ENCODE assay signal across 12 cellular contexts in genomic region chr2:172097557-172098131, GRCh38. TPM values are rescaled to one million over a fixed set of nuclear protein-coding genes. Genes with fewer than 3 reads are reported as not detected.
A peak's percentile ranks its signal among the peaks of the same experiment; 100 is the strongest.
DNase-seq lines count a peak whose midpoint lies in the region; ATAC-seq and TF ChIP-seq lines count a peak whose summit lies in the region.
"Had no signal": no experiment of that assay in that cellular context is flagged by ENCODE, and none has a peak within 500 bp of the region (broad histone marks: within the 10 kb centered on the region; RNA-seq: fewer than 3 reads in every experiment).

No MANE protein-coding gene starts in this region.

- H3K36me3 ChIP-seq in PC-3 (ENCODE audit: low read depth, low read length) (no peaks in the 10 kb centered on the region), iPS-18a (ENCODE audit: control insufficient read depth, low read depth, low read length) (no peaks in the 10 kb centered on the region)
- H3K36me3 ChIP-seq in effector memory CD4-positive, alpha-beta T cell (ENCODE audit: control insufficient read depth, insufficient read depth, low read length) = no peaks in the 10 kb centered on the region
- H3K36me3 ChIP-seq: heart right ventricle had no signal

- no peak for ATAC-seq in PC-3
- no peak for ATAC-seq in HG03039 (IDR thresholded peaks at IDR 0.05; ENCODE audit: unreplicated experiment)

- H3K9ac ChIP-seq in PC-3 (ENCODE audit: low read length) = peak overlapping the region; percentile 90
- H3K9ac ChIP-seq in iPS-18a (ENCODE audit: low read length) = no peak overlapping the region

- peaks cover 6% of the 10 kb centered on the region for H3F3A ChIP-seq in PC-3 (ENCODE audit: low read length, unreplicated experiment)

- no peaks in the 10 kb centered on the region for H3K9me2 ChIP-seq in PC-3 (replicated peaks; ENCODE audit: low read length)

- CTCF ChIA-PET in AG04449 (lab: Yijun Ruan, JAX) (interaction anchor here (1.7 kb wide), 1 partner anchor 205 kb away, joined by 3 read pairs; no protein-coding TSS in a partner anchor), PC-3 (lab: Charles Lee) (no interaction called here)

- H3K27me3 ChIP-seq in PC-3 (ENCODE audit: low read length) (no peaks in the 10 kb centered on the region), iPS-18a (ENCODE audit: control insufficient read depth, insufficient read depth, low read length) (peaks cover 99% of the 10 kb centered on the region)
- peaks cover 100% of the 10 kb centered on the region for H3K27me3 ChIP-seq in effector memory CD4-positive, alpha-beta T cell (replicated peaks; ENCODE audit: control insufficient read depth, insufficient read depth, low read length, poor library complexity, severe bottlenecking)

- BruUV-seq in PC-3 (replicated peaks; lab: Mats Ljungman, UMichigan) = no TSS peak

- peak overlapping the region; percentile 97; the same call in 1 of the 2 replicates for H2AFZ ChIP-seq in PC-3 (ENCODE audit: low read length)

- POLR2A ChIA-PET in AG04449 (lab: Yijun Ruan, JAX) = interaction anchor here (1.1 to 4.7 kb wide), 3 partner anchors 9 to 51 kb away, joined by 3 to 52 read pairs (median 3); partner anchors contain the start of gene DLX1
- POLR2A ChIA-PET in PC-3 (lab: Charles Lee; ENCODE audit: unreplicated experiment) = no interaction called here

- no peaks in the 10 kb centered on the region for H4K20me1 ChIP-seq in PC-3 (ENCODE audit: low read length)

- no peak for TF ChIP-seq CTCF in AG04449 (IDR thresholded peaks at IDR 0.05; ENCODE audit: insufficient read depth, low read length, missing control alignments)
- TF ChIP-seq CTCF in PC-3 (conservative IDR thresholded peaks at IDR 0.05; ENCODE audit: low read depth, low read length) = no peak

- intact Hi-C loops in PC-3 (cut with micrococcal nuclease) = loop anchor here (2.0 kb wide), 1 partner anchor 13 kb away; the partner anchor contains the start of gene DLX1
- intact Hi-C loops in cardiac septum (cut with DNase I) = no loop called here

- no peaks in the 10 kb centered on the region for H3K79me2 ChIP-seq in PC-3 (ENCODE audit: low read length)

- peaks cover 35% of the 10 kb centered on the region for H3K4me1 ChIP-seq in PC-3 (ENCODE audit: insufficient read depth, low read length)
- H3K4me1 ChIP-seq in iPS-18a (ENCODE audit: control insufficient read depth, low read depth, low read length) = peaks cover 27% of the 10 kb centered on the region
- H3K4me1 ChIP-seq in effector memory CD4-positive, alpha-beta T cell (ENCODE audit: control insufficient read depth, insufficient read depth, low read length, poor library complexity, severe bottlenecking) = peaks cover 78% of the 10 kb centered on the region

- H3K4me3 ChIP-seq in AG04449 (ENCODE audit: low read depth, low read length) (peak overlapping the region; percentile 66; the same call in 1 of the 2 replicates), PC-3 (ENCODE audit: low read length) (peak overlapping the region; percentile 97), iPS-18a (ENCODE audit: low read length) (peak overlapping the region; percentile 37)
- no peak overlapping the region for H3K4me3 ChIP-seq in effector memory CD4-positive, alpha-beta T cell (ENCODE audit: insufficient read depth, low read depth, low read length, poor library complexity, severe bottlenecking)

- DNase-seq in AG04449 (ENCODE audit: low read depth, low spot score) = no peak
- peak; percentile 80 for DNase-seq in Daoy (ENCODE audit: low read depth)
- DNase-seq in PC-3 = peak; percentile 35
- DNase-seq in effector memory CD4-positive, alpha-beta T cell = no peak
- no peak for DNase-seq in cardiac septum (ENCODE audit: low spot score)
- no peak for DNase-seq in activated naive CD4-positive, alpha-beta T cell (lab: John Stamatoyannopoulos, UW)
- DNase-seq: activated B cell treated with CpG ODN at 0.5 μM for 24 hours; heart right ventricle; stimulated activated CD8-positive, alpha-beta memory T cell treated with anti-CD3 and anti-CD28 coated beads, Interleukin-4, amount 100 ng/mL, for 48 hours had no signal

- H3K9me3 ChIP-seq in PC-3 (ENCODE audit: low read length) (no peaks in the 10 kb centered on the region), iPS-18a (ENCODE audit: control insufficient read depth, low read depth, low read length) (no peaks in the 10 kb centered on the region)
- H3K9me3 ChIP-seq in effector memory CD4-positive, alpha-beta T cell (ENCODE audit: control insufficient read depth, low read length) = no peaks in the 10 kb centered on the region
- H3K9me3 ChIP-seq: heart right ventricle had no signal

- H3K27ac ChIP-seq in PC-3 (ENCODE audit: low read length) = peak overlapping the region; percentile 93
- no peak overlapping the region for H3K27ac ChIP-seq in iPS-18a (ENCODE audit: low read length)
- no peak overlapping the region for H3K27ac ChIP-seq in effector memory CD4-positive, alpha-beta T cell (ENCODE audit: insufficient read depth, low read length, poor library complexity, severe bottlenecking)
- H3K27ac ChIP-seq: heart right ventricle had no signal

- peak overlapping the region; percentile 100 for H3K4me2 ChIP-seq in PC-3 (ENCODE audit: low read length)

RNA-seq across cellular contexts. Expression of gene DLX2, which starts 5.1 kb away (rescaled TPM):
- total RNA-seq in Daoy (2014; rRNA removed; shearing (Covaris generic)) = 0.51 and 2.2 TPM in 2 replicates
- total RNA-seq in PC-3 (2014; rRNA removed) (0.29 and 1.4 TPM in 2 replicates), cardiac septum (not detected)
- total RNA-seq: bronchial epithelial cell had no signal

RNA-seq across cellular contexts. Expression of gene DLX1, which starts 12.3 kb away (rescaled TPM):
- total RNA-seq in Daoy (2014; rRNA removed; shearing (Covaris generic)) = 7.3 and 7.4 TPM in 2 replicates
- total RNA-seq in PC-3 (2014; rRNA removed) (7.6 and 13.2 TPM in 2 replicates), cardiac septum (not detected)
- total RNA-seq: activated B cell treated with CpG ODN at 0.5 μM for 24 hours, bronchial epithelial cell had no signal

Comparison
In these comparisons a context has a peak if more than half of its experiments do, and no peak if none do; other contexts are left out.
1. DNase-seq: peak in Daoy (single experiment) and PC-3 (single experiment); none in AG04449 (single experiment), effector memory CD4-positive, alpha-beta T cell (0 of 3), cardiac septum (single experiment) and activated naive CD4-positive, alpha-beta T cell (0 of 4).